In genomic region chr19:38683393-38684077, GRCh38 we compare ENCODE assay signal across 8 cellular contexts. TPM values are rescaled to one million over a fixed set of nuclear protein-coding genes. Genes with fewer than 3 reads are reported as not detected.
DNase-seq lines count a peak whose midpoint lies in the region; ATAC-seq, FAIRE-seq and TF ChIP-seq lines count a peak whose summit lies in the region.

No MANE protein-coding gene starts in this region.

- peak; percentile 66 for FAIRE-seq in A204.1 (lab: Jason Lieb, UNC)

- H3K9ac ChIP-seq in adipocyte (ENCODE audit: low read length): peak overlapping the region; percentile 67

- intact Hi-C loops in left ventricle myocardium inferior (cut with micrococcal nuclease): no loop called here

- POLR2A ChIA-PET in HEK293T (lab: Yijun Ruan, JAX): interaction anchor here (1.2 to 1.3 kb wide), 2 partner anchors 13 to 36 kb away, joined by 3 to 9 read pairs; partner anchors contain the start of gene ACTN4

- no peak for TF ChIP-seq CTCF in left ventricle myocardium inferior (IDR thresholded peaks at IDR 0.05; ENCODE audit: borderline replicate concordance)

- ATAC-seq in HG02763 (IDR thresholded peaks at IDR 0.05; ENCODE audit: unreplicated experiment): no peak
- ATAC-seq in HG03045 (IDR thresholded peaks at IDR 0.05; ENCODE audit: unreplicated experiment): no peak

- H3K36me3 ChIP-seq in adipocyte (ENCODE audit: control insufficient read depth, insufficient read depth, low read length, severe bottlenecking) (peaks cover 9% of the 10 kb centered on the region), left ventricle myocardium inferior (no peaks in the 10 kb centered on the region)

- peaks cover 53% of the 10 kb centered on the region for H3K4me1 ChIP-seq in adipocyte (ENCODE audit: control insufficient read depth, insufficient read depth, low read length)
- peaks cover 100% of the 10 kb centered on the region for H3K4me1 ChIP-seq in left ventricle myocardium inferior

- H3K27me3 ChIP-seq in adipocyte (replicated peaks; ENCODE audit: control insufficient read depth, insufficient read depth, low read length) (no peaks in the 10 kb centered on the region), left ventricle myocardium inferior (ENCODE audit: low read depth) (no peaks in the 10 kb centered on the region)

- peak overlapping the region; percentile 91 for H3K27ac ChIP-seq in left ventricle myocardium inferior (replicated peaks)

- H3K9me3 ChIP-seq in adipocyte (ENCODE audit: control insufficient read depth, low read length) (no peaks in the 10 kb centered on the region), left ventricle myocardium inferior (replicated peaks) (no peaks in the 10 kb centered on the region)

- peak overlapping the region; percentile 46 for H3K4me3 ChIP-seq in adipocyte (ENCODE audit: low read length)
- no peak overlapping the region for H3K4me3 ChIP-seq in left ventricle myocardium inferior

- CTCF ChIA-PET in HEK293T (lab: Yijun Ruan, JAX): interaction anchor here (0.8 kb wide), 1 partner anchor 47 kb away, joined by 4 read pairs; no protein-coding TSS in a partner anchor

- DNase-seq in HEK293T (ENCODE audit: extremely low spot score): peak; percentile 65
- peak; percentile 29 for DNase-seq in SIG-M5 (lab: John Stamatoyannopoulos, UW)
- DNase-seq in adipocyte (ENCODE audit: low read depth): peak; percentile 79
- no peak for DNase-seq in left ventricle myocardium inferior
- peak; percentile 100 for DNase-seq in renal cortical epithelial cell (ENCODE audit: low read depth)

TF ChIP-seq in HEK293T, 16 proteins besides CTCF, POLR2A, EP300 and RAD21:
- TF ChIP-seq ARNT (IDR thresholded peaks at IDR 0.05) (no peak), ELF4 (IDR thresholded peaks at IDR 0.05) (no peak), HDGF (IDR thresholded peaks at IDR 0.05; ENCODE audit: borderline replicate concordance) (no peak), ZNF384 (IDR thresholded peaks at IDR 0.05) (no peak), SUZ12 (IDR thresholded peaks at IDR 0.05) (no peak), PKNOX1 (IDR thresholded peaks at IDR 0.05) (no peak), FOXA1 (IDR thresholded peaks at IDR 0.05) (no peak), CTBP1 (IDR thresholded peaks at IDR 0.05; ENCODE audit: borderline replicate concordance) (no peak), TARDBP (IDR thresholded peaks at IDR 0.05) (no peak), SP1 (IDR thresholded peaks at IDR 0.05) (no peak), L3MBTL2 (conservative IDR thresholded peaks at IDR 0.05) (no peak), BHLHE40 (IDR thresholded peaks at IDR 0.05; ENCODE audit: borderline replicate concordance) (no peak), FOXK2 (IDR thresholded peaks at IDR 0.05) (no peak), FOXM1 (IDR thresholded peaks at IDR 0.05; ENCODE audit: borderline replicate concordance) (no peak), LEF1 (IDR thresholded peaks at IDR 0.05; ENCODE audit: borderline replicate concordance) (no peak), NFRKB (IDR thresholded peaks at IDR 0.05) (no peak)

RNA-seq across cellular contexts. Expression of gene ACTN4, which starts 36.1 kb away (rescaled TPM):
- 111 TPM for total RNA-seq in left ventricle myocardium inferior
- 513 and 1,377 TPM in 2 replicates for total RNA-seq in renal cortical epithelial cell
